21 cellular contexts compared by ENCODE assay signal in genomic region chr21:43664358-43664757, GRCh38.
"Had no signal": no experiment of that assay in that cellular context is flagged by ENCODE, and none has a peak within 500 bp of the region (broad histone marks: within the 10 kb centered on the region; RNA-seq: fewer than 3 reads in every experiment).

No MANE protein-coding gene starts in this region.

- H3K9me3 Mint-ChIP-seq: immature natural killer cell, neural crest cell, type B pancreatic cell had no signal

- H3K4me1 ChIP-seq: breast epithelium had no signal

- H3K27me3 Mint-ChIP-seq: memory B cell, progenitor cell of endocrine pancreas, type B pancreatic cell had no signal

- H3K36me3 ChIP-seq: breast epithelium had no signal

- H3K4me3 Mint-ChIP-seq: immature natural killer cell, memory B cell, type B pancreatic cell had no signal

- DNase-seq: activated CD4-positive, alpha-beta T cell treated with anti-CD3 and anti-CD28 coated beads for 48 hours; activated naive CD4-positive, alpha-beta T cell treated with Interleukin-2 at 50 U/mL for 16 hours; adrenal gland; effector CD8-positive, alpha-beta T cell; immature natural killer cell; kidney glomerular epithelial cell; left ventricle myocardium inferior; SIG-M5; stimulated activated CD4-positive, alpha-beta T cell treated with anti-CD3 and anti-CD28 coated beads, Interleukin-12 subunit alpha, Interleukin-12 subunit beta, amount 100 ng/mL, for 4 hours; stimulated activated CD4-positive, alpha-beta T cell treated with anti-CD3 and anti-CD28 coated beads, Interleukin-1b, Interleukin-23, amount 100 ng/mL, for 48 hours; stimulated activated CD8-positive, alpha-beta memory T cell treated with anti-CD3 and anti-CD28 coated beads, Interleukin-4, amount 100 ng/mL, for 48 hours; stimulated activated naive CD4-positive, alpha-beta T cell; WERI-Rb-1 had no signal

- H3K27ac Mint-ChIP-seq: immature natural killer cell, memory B cell, progenitor cell of endocrine pancreas, type B pancreatic cell had no signal

- H3K4me3 ChIP-seq: adrenal gland, breast epithelium, coronary artery, esophagus muscularis mucosa, left ventricle myocardium inferior, suprapubic skin had no signal

- H3K27me3 ChIP-seq: adrenal gland, breast epithelium, esophagus muscularis mucosa, suprapubic skin had no signal

- H3K9me3 ChIP-seq: adrenal gland, breast epithelium, esophagus muscularis mucosa, suprapubic skin had no signal

- H3K27ac ChIP-seq: adrenal gland, breast epithelium, coronary artery, esophagus muscularis mucosa, left ventricle myocardium inferior, suprapubic skin, WERI-Rb-1 had no signal
